In genomic region chr3:52539010-52539653, GRCh38 we compare ENCODE assay signal across 11 cellular contexts. TPM values are rescaled to one million over a fixed set of nuclear protein-coding genes. Genes with fewer than 3 reads are reported as not detected.
DNase-seq lines count a peak whose midpoint lies in the region; ATAC-seq and TF ChIP-seq lines count a peak whose summit lies in the region.
"Had no signal": no experiment of that assay in that cellular context is flagged by ENCODE, and none has a peak within 500 bp of the region (broad histone marks: within the 10 kb centered on the region; RNA-seq: fewer than 3 reads in every experiment).

No MANE protein-coding gene starts in this region.

- intact Hi-C loops in CD4-positive, alpha-beta T cell (cut with DNase I, micrococcal nuclease): loop anchor here in 1 of 2 experiments (5.0 to 10.0 kb wide), 4 partner anchors 344 to 1974 kb away; partner anchors contain the start of genes ALAS1, C3orf18, DUSP7 and HEMK1
- intact Hi-C loops in IMR-90 (cut with micrococcal nuclease) (no loop called here), natural killer cell (cut with micrococcal nuclease) (loop anchor here (5.0 kb wide), 1 partner anchor 82 kb away; the partner anchor contains the start of gene NISCH)
- intact Hi-C loops in activated T-helper 2 cell treated with anti-CD3 and anti-CD28 coated beads, Interferon-gamma antibody, Interleukin-2, Interleukin-4, amounts not matched to agents 10 μg/mL and 5 μg/mL and 100 μg/mL, durations not matched to agents 14 hours and 24 hours and 36 hours (cut with micrococcal nuclease): loop anchor here (5.0 to 10.0 kb wide), 3 partner anchors 148 to 484 kb away; partner anchors contain the start of genes DUSP7, GNL3, PBRM1 and STIMATE

- TF ChIP-seq CTCF in CD4-positive, alpha-beta T cell (IDR thresholded peaks at IDR 0.05): no peak
- TF ChIP-seq CTCF in IMR-90 (conservative IDR thresholded peaks at IDR 0.05; ENCODE audit: low read depth, low read length): no peak
- no peak for TF ChIP-seq CTCF in natural killer cell (IDR thresholded peaks at IDR 0.05)
- TF ChIP-seq CTCF in GM13977 (IDR thresholded peaks at IDR 0.05; ENCODE audit: extremely low read depth, insufficient read depth, missing control alignments): no peak

- DNase-seq in CD4-positive, alpha-beta T cell: no peak
- DNase-seq in IMR-90 (no peak), natural killer cell (no peak), HUDEP-2 (lab: John Stamatoyannopoulos, UW; ENCODE audit: unreplicated experiment in 76 of 76) (no peak), NCI-H1092 treated with DMSO at 0.1 percent for 48 hours (lab: John Stamatoyannopoulos, UW) (no peak), GM13977 (ENCODE audit: low spot score) (no peak)
- DNase-seq in activated T-helper 2 cell treated with anti-CD3 and anti-CD28 coated beads, Interferon-gamma antibody, Interleukin-2, Interleukin-4, amounts not matched to agents 10 μg/mL and 5 μg/mL and 100 μg/mL, durations not matched to agents 14 hours and 24 hours and 36 hours (ENCODE audit: low spot score): no peak
- DNase-seq: NCI-H146; stimulated activated naive CD4-positive, alpha-beta T cell treated with Interleukin-2 at 50 U/mL for 16 hours had no signal

- CTCF ChIA-PET in CD4-positive, alpha-beta T cell (lab: Charles Lee): no interaction called here
- CTCF ChIA-PET in IMR-90 (lab: Yijun Ruan, JAX): no interaction called here

- peaks cover 8% of the 10 kb centered on the region for H3K36me3 ChIP-seq in IMR-90 (ENCODE audit: control insufficient read depth, insufficient read depth, low read length)

- no TSS peak for BruUV-seq in IMR-90 (replicated peaks; lab: Mats Ljungman, UMichigan)

- no peak overlapping the region for H3K9ac ChIP-seq in IMR-90 (ENCODE audit: low read depth, low read length)

- H3K9me3 ChIP-seq in CD4-positive, alpha-beta T cell (ENCODE audit: control insufficient read depth, low read length): no peaks in the 10 kb centered on the region
- no peaks in the 10 kb centered on the region for H3K9me3 ChIP-seq in IMR-90 (ENCODE audit: control insufficient read depth, insufficient read depth, low read length)
- H3K9me3 ChIP-seq: SJSA1 had no signal

- H3K9me1 ChIP-seq in IMR-90 (ENCODE audit: insufficient read depth, low read length): peaks cover 22% of the 10 kb centered on the region

- in situ Hi-C loops in IMR-90 (cut with MboI; ENCODE audit: low sequenced_read_pairs): no loop called here
- in situ Hi-C loops in GM13977 (cut with MboI; ENCODE audit: low pct_unique_long_range_greater_than_20kb, low sequenced_read_pairs, unreplicated experiment): no loop called here

- H3K4me3 Mint-ChIP-seq in CD4-positive, alpha-beta T cell: peak overlapping the region; percentile 71
- peak overlapping the region; percentile 40 for H3K4me3 Mint-ChIP-seq in activated T-helper 2 cell treated with anti-CD3 and anti-CD28 coated beads, Interferon-gamma antibody, Interleukin-2, Interleukin-4, amounts not matched to agents 10 μg/mL and 5 μg/mL and 100 μg/mL, durations not matched to agents 14 hours and 24 hours and 36 hours (ENCODE audit: low read depth)
- peak overlapping the region; percentile 21 for H3K4me3 Mint-ChIP-seq in natural killer cell

- H2BK5ac ChIP-seq in IMR-90 (ENCODE audit: low read depth, low read length, poor library complexity, severe bottlenecking): no peak overlapping the region

- ATAC-seq in CD4-positive, alpha-beta T cell (ENCODE audit: poor library complexity): no peak
- ATAC-seq in IMR-90 (ENCODE audit: low read depth) (no peak), natural killer cell (no peak), GM18498 (IDR thresholded peaks at IDR 0.05; ENCODE audit: unreplicated experiment) (no peak)

- H4K5ac ChIP-seq in IMR-90 (ENCODE audit: low read depth, low read length): no peak overlapping the region

- peaks cover 64% of the 10 kb centered on the region for H3K4me1 Mint-ChIP-seq in CD4-positive, alpha-beta T cell (ENCODE audit: low read depth)
- peaks cover 41% of the 10 kb centered on the region for H3K4me1 Mint-ChIP-seq in activated T-helper 2 cell treated with anti-CD3 and anti-CD28 coated beads, Interferon-gamma antibody, Interleukin-2, Interleukin-4, amounts not matched to agents 10 μg/mL and 5 μg/mL and 100 μg/mL, durations not matched to agents 14 hours and 24 hours and 36 hours (ENCODE audit: low read depth)
- peaks cover 42 to 43% of the 10 kb centered on the region in 2 donors for H3K4me1 Mint-ChIP-seq in natural killer cell

- H3K9me3 Mint-ChIP-seq in CD4-positive, alpha-beta T cell: no peaks in the 10 kb centered on the region
- no peaks in the 10 kb centered on the region for H3K9me3 Mint-ChIP-seq in activated T-helper 2 cell treated with anti-CD3 and anti-CD28 coated beads, Interferon-gamma antibody, Interleukin-2, Interleukin-4, amounts not matched to agents 10 μg/mL and 5 μg/mL and 100 μg/mL, durations not matched to agents 14 hours and 24 hours and 36 hours
- H3K9me3 Mint-ChIP-seq in natural killer cell: no peaks in the 10 kb centered on the region

- no peak overlapping the region for H4K91ac ChIP-seq in IMR-90 (ENCODE audit: insufficient read depth, low read depth, low read length)

- H2BK15ac ChIP-seq in IMR-90 (ENCODE audit: low read depth, low read length): no peak overlapping the region

- no peak overlapping the region for H3K56ac ChIP-seq in IMR-90 (ENCODE audit: extremely low read depth, insufficient read depth, low read length)

- peaks cover 26% of the 10 kb centered on the region for H4K20me1 ChIP-seq in IMR-90 (ENCODE audit: insufficient read depth, low read length)

- no peak overlapping the region for H3K4ac ChIP-seq in IMR-90 (ENCODE audit: low read depth, low read length)

- peaks cover 38% of the 10 kb centered on the region for H3K36me3 Mint-ChIP-seq in CD4-positive, alpha-beta T cell (ENCODE audit: low read depth)
- H3K36me3 Mint-ChIP-seq in activated T-helper 2 cell treated with anti-CD3 and anti-CD28 coated beads, Interferon-gamma antibody, Interleukin-2, Interleukin-4, amounts not matched to agents 10 μg/mL and 5 μg/mL and 100 μg/mL, durations not matched to agents 14 hours and 24 hours and 36 hours (ENCODE audit: low read depth): peaks cover 41% of the 10 kb centered on the region
- no peaks in the 10 kb centered on the region for H3K36me3 Mint-ChIP-seq in natural killer cell

- no peak overlapping the region for H2AFZ ChIP-seq in IMR-90 (replicated peaks; ENCODE audit: low read length, poor library complexity)

- H2BK120ac ChIP-seq in IMR-90 (ENCODE audit: low read depth, low read length): no peak overlapping the region

- peak overlapping the region; percentile 21 for H2AK9ac ChIP-seq in IMR-90 (replicated peaks; ENCODE audit: low read depth, low read length, poor library complexity)

- POLR2A ChIA-PET in CD4-positive, alpha-beta T cell (lab: Charles Lee): no interaction called here
- POLR2A ChIA-PET in IMR-90 (lab: Charles Lee; ENCODE audit: unreplicated experiment): no interaction called here

- H3K27ac Mint-ChIP-seq in CD4-positive, alpha-beta T cell: peak overlapping the region; percentile 57
- H3K27ac Mint-ChIP-seq in activated T-helper 2 cell treated with anti-CD3 and anti-CD28 coated beads, Interferon-gamma antibody, Interleukin-2, Interleukin-4, amounts not matched to agents 10 μg/mL and 5 μg/mL and 100 μg/mL, durations not matched to agents 14 hours and 24 hours and 36 hours: peak overlapping the region; percentile 15
- peak overlapping the region; percentile 15 to 62 for H3K27ac Mint-ChIP-seq in natural killer cell

- no peaks in the 10 kb centered on the region for H3K27me3 ChIP-seq in CD4-positive, alpha-beta T cell (ENCODE audit: control insufficient read depth, insufficient read depth, low read length)
- no peaks in the 10 kb centered on the region for H3K27me3 ChIP-seq in IMR-90 (ENCODE audit: control insufficient read depth, insufficient read depth, low read length)
- H3K27me3 ChIP-seq: SJSA1 had no signal

- H3K27ac ChIP-seq in CD4-positive, alpha-beta T cell (ENCODE audit: low read depth, low read length): no peak overlapping the region
- H3K27ac ChIP-seq in IMR-90 (ENCODE audit: insufficient read depth, low read length): no peak overlapping the region
- H3K27ac ChIP-seq: SJSA1 had no signal

- TF ChIP-seq RAD21 in IMR-90 (IDR thresholded peaks at IDR 0.05; ENCODE audit: low read length): no peak

- H2BK20ac ChIP-seq in IMR-90 (ENCODE audit: low read depth, low read length): no peak overlapping the region

- H3K79me1 ChIP-seq in IMR-90 (ENCODE audit: low read depth in 1 of 2, low read length in 2 of 2): peaks cover 25 to 75% of the 10 kb centered on the region in 2 experiments

- H4K8ac ChIP-seq in IMR-90 (ENCODE audit: low read depth in 2 of 2, low read length in 2 of 2): no peak overlapping the region

- H3K14ac ChIP-seq in IMR-90 (replicated peaks; ENCODE audit: low read depth, low read length): no peak overlapping the region

- peaks cover 15% of the 10 kb centered on the region for H3K4me1 ChIP-seq in IMR-90 (ENCODE audit: control insufficient read depth, insufficient read depth, low read length)

- H2AK5ac ChIP-seq in IMR-90 (ENCODE audit: low read depth, low read length): no peak overlapping the region; the same call in 1 of the 2 replicates

- dilution Hi-C loops in IMR-90 (cut with HindIII; ENCODE audit: low sequenced_read_pairs, unreplicated experiment): no loop called here

- WGBS in IMR-90 (ENCODE audit: extremely low coverage in 2 of 2, insufficient read length in 1 of 2), 2 experiments: 89% methylated on average over 5 of the region's 5 CpGs; no CpG with 5 or more reads in 1 of the 2 experiments

- H3K23ac ChIP-seq in IMR-90 (ENCODE audit: low read depth, low read length): no peak overlapping the region

- no peak for TF ChIP-seq POLR2A in IMR-90 (IDR thresholded peaks at IDR 0.05; ENCODE audit: low read depth, low read length)

- no peak overlapping the region for H3K4me3 ChIP-seq in IMR-90 (ENCODE audit: insufficient read depth, low read depth, low read length)
- H3K4me3 ChIP-seq: SJSA1 had no signal

- H3K27me3 Mint-ChIP-seq in CD4-positive, alpha-beta T cell: no peaks in the 10 kb centered on the region
- H3K27me3 Mint-ChIP-seq in activated T-helper 2 cell treated with anti-CD3 and anti-CD28 coated beads, Interferon-gamma antibody, Interleukin-2, Interleukin-4, amounts not matched to agents 10 μg/mL and 5 μg/mL and 100 μg/mL, durations not matched to agents 14 hours and 24 hours and 36 hours (ENCODE audit: low read depth): no peaks in the 10 kb centered on the region
- no peaks in the 10 kb centered on the region for H3K27me3 Mint-ChIP-seq in natural killer cell (ENCODE audit: low read depth in 2 of 2)

- no peak overlapping the region for H3K4me2 ChIP-seq in IMR-90 (ENCODE audit: low read depth, low read length)

- H3K18ac ChIP-seq in IMR-90 (ENCODE audit: low read depth, low read length): no peak overlapping the region

RNA-seq across cellular contexts. Expression of gene UQCC5, which starts 2.7 kb away (rescaled TPM):
- 1 to 10 TPM; 2.8 to 8.3 TPM for total RNA-seq in CD4-positive, alpha-beta T cell
- 1.1 and 1.4 TPM in 2 replicates for total RNA-seq in IMR-90 (2012; rRNA removed)
- 14.4 and 16.9 TPM in 2 replicates for polyA plus RNA-seq in IMR-90 (2012; rRNA removed)
- 1.5 and 2.6 TPM in 2 replicates for polyA plus RNA-seq in IMR-90 (2012; cell fraction: cytosol; rRNA removed)
- 0.62 and 26.4 TPM in 2 replicates for polyA plus RNA-seq in IMR-90 (2012; cell fraction: nucleus; rRNA removed; ENCODE audit: low replicate concordance)
- total RNA-seq in activated T-helper 2 cell treated with anti-CD3 and anti-CD28 coated beads, Interferon-gamma antibody, Interleukin-2, Interleukin-4, amounts not matched to agents 10 μg/mL and 5 μg/mL and 100 μg/mL, durations not matched to agents 14 hours and 24 hours and 36 hours: 12.5 and 16.4 TPM in 2 replicates
- total RNA-seq in natural killer cell: 1 to 10 TPM; 4.1 to 9.5 (median 7.3) TPM

RNA-seq across cellular contexts. Expression of gene NT5DC2, which starts 5.5 kb away (rescaled TPM):
- total RNA-seq in CD4-positive, alpha-beta T cell: 1 to 10 TPM; 2.5 to 4.2 TPM
- 161 and 173 TPM in 2 replicates for total RNA-seq in IMR-90 (2012; rRNA removed)
- polyA plus RNA-seq in IMR-90 (2012; rRNA removed): 200 and 228 TPM in 2 replicates
- 168 and 316 TPM in 2 replicates for polyA plus RNA-seq in IMR-90 (2012; cell fraction: cytosol; rRNA removed)
- 247 and 500 TPM in 2 replicates for polyA plus RNA-seq in IMR-90 (2012; cell fraction: nucleus; rRNA removed; ENCODE audit: low replicate concordance)
- 77.9 and 88.4 TPM in 2 replicates for total RNA-seq in activated T-helper 2 cell treated with anti-CD3 and anti-CD28 coated beads, Interferon-gamma antibody, Interleukin-2, Interleukin-4, amounts not matched to agents 10 μg/mL and 5 μg/mL and 100 μg/mL, durations not matched to agents 14 hours and 24 hours and 36 hours
- total RNA-seq in natural killer cell: 10 to 100 TPM in 1 of 3 donors, 1 to 10 TPM in 2; 2.2 to 10.7 (median 2.2) TPM

RNA-seq across cellular contexts. Expression of gene STAB1, which starts 44.0 kb away (rescaled TPM):
- total RNA-seq in CD4-positive, alpha-beta T cell: 1 to 10 TPM; 1.5 to 2.5 TPM
- not detected in 2 replicates for total RNA-seq in IMR-90 (2012; rRNA removed)
- polyA plus RNA-seq in IMR-90 (2012; rRNA removed): 0.04 TPM in 1 of 2 replicates, not detected in the other
- polyA plus RNA-seq in IMR-90 (2012; cell fraction: cytosol; rRNA removed): 0.04 TPM in 1 of 2 replicates, not detected in the other
- polyA plus RNA-seq in IMR-90 (2012; cell fraction: nucleus; rRNA removed; ENCODE audit: low replicate concordance): 0.24 and 0.60 TPM in 2 replicates
- 0.07 TPM in 1 of 2 replicates, not detected in the other for total RNA-seq in activated T-helper 2 cell treated with anti-CD3 and anti-CD28 coated beads, Interferon-gamma antibody, Interleukin-2, Interleukin-4, amounts not matched to agents 10 μg/mL and 5 μg/mL and 100 μg/mL, durations not matched to agents 14 hours and 24 hours and 36 hours
- total RNA-seq in natural killer cell: 10 to 100 TPM in 1 of 3 donors, 1 to 10 TPM in 2; 1.8 to 26.5 (median 5.9) TPM
- total RNA-seq: SJSA1 had no signal

Comparison
In these comparisons a context has a peak if more than half of its experiments do, and no peak if none do; other contexts are left out.
1. H3K4me3 Mint-ChIP-seq: peak in every context shown above with its lines; median percentile 71 in CD4-positive, alpha-beta T cell; 40 in activated T-helper 2 cell treated with anti-CD3 and anti-CD28 coated beads, Interferon-gamma antibody, Interleukin-2, Interleukin-4, amounts not matched to agents 10 μg/mL and 5 μg/mL and 100 μg/mL, durations not matched to agents 14 hours and 24 hours and 36 hours; 21 in natural killer cell.